In genomic region chr16:2867987-2868789, GRCh38 we compare ENCODE assay signal across 1 cellular context.
A peak's percentile ranks its signal among the peaks of the same experiment; 100 is the strongest.
TF ChIP-seq lines count a peak whose summit lies in the region.

No MANE protein-coding gene starts in this region.

TF ChIP-seq in GM12878, 131 proteins besides CTCF, POLR2A, EP300 and RAD21 (continued from another document and continues in another):
- TF ChIP-seq IRF5 (IDR thresholded peaks at IDR 0.05; ENCODE audit: borderline replicate concordance), result no peak
- TF ChIP-seq PML (IDR thresholded peaks at IDR 0.05; ENCODE audit: low read length), result peak; percentile 88; the same call in 1 of the 2 replicates
- TF ChIP-seq SMAD5 (IDR thresholded peaks at IDR 0.05; ENCODE audit: low read depth), result peak; percentile 67
- TF ChIP-seq SREBF1 (IDR thresholded peaks at IDR 0.05; ENCODE audit: low read length), result no peak
- TF ChIP-seq POLR2AphosphoS2 (IDR thresholded peaks at IDR 0.05; ENCODE audit: low read depth, low read length), result peak; percentile 75; the same call in 1 of the 2 replicates
- peak; percentile 81; the same call in 1 of the 2 replicates for TF ChIP-seq BCL11A (IDR thresholded peaks at IDR 0.05; ENCODE audit: low read depth, low read length)
- no peak for TF ChIP-seq JUNB (IDR thresholded peaks at IDR 0.05)
- peak; percentile 38; the same call in 1 of the 2 replicates for TF ChIP-seq SPI1 (IDR thresholded peaks at IDR 0.05; ENCODE audit: borderline replicate concordance, insufficient read depth, low read depth, low read length)
- no peak for TF ChIP-seq USF2 (IDR thresholded peaks at IDR 0.05; ENCODE audit: borderline replicate concordance, low read depth, low read length)
- 0 out of 2 replicates have a peak, but pooled peaks have one; percentile 73 for TF ChIP-seq SIN3A (IDR thresholded peaks at IDR 0.05; ENCODE audit: low read depth, low read length)
- TF ChIP-seq IRF4 (IDR thresholded peaks at IDR 0.05; ENCODE audit: low read depth, low read length), result no peak
- TF ChIP-seq REST (IDR thresholded peaks at IDR 0.05; ENCODE audit: low read depth, low read length), result no peak
- no peak for TF ChIP-seq ASH2L (IDR thresholded peaks at IDR 0.05; ENCODE audit: borderline replicate concordance, low read depth)
- TF ChIP-seq E2F4 (IDR thresholded peaks at IDR 0.05; ENCODE audit: low read depth, low read length), result no peak
- TF ChIP-seq SP1 (IDR thresholded peaks at IDR 0.05; ENCODE audit: low read depth, low read length), result no peak
- peak; percentile 60; the same call in 1 of the 2 replicates for TF ChIP-seq BACH1 (IDR thresholded peaks at IDR 0.05; ENCODE audit: borderline replicate concordance)
- TF ChIP-seq POLR2AphosphoS5 (IDR thresholded peaks at IDR 0.05; ENCODE audit: low read length), result peak; percentile 82
- peak; percentile 98 for TF ChIP-seq YY1 (IDR thresholded peaks at IDR 0.05; ENCODE audit: low read depth, low read length)
- peak; percentile 80 for TF ChIP-seq SMC3 (IDR thresholded peaks at IDR 0.05; ENCODE audit: borderline replicate concordance, low read length)
- TF ChIP-seq ZNF384 (IDR thresholded peaks at IDR 0.05; ENCODE audit: borderline replicate concordance, low read depth, low read length), result no peak
- TF ChIP-seq ZNF622 (IDR thresholded peaks at IDR 0.05), result no peak
- peak; percentile 48; the same call in 1 of the 2 replicates for TF ChIP-seq TBL1XR1 (IDR thresholded peaks at IDR 0.05; ENCODE audit: low read depth, low read length)
- no peak for TF ChIP-seq E4F1 (IDR thresholded peaks at IDR 0.05; ENCODE audit: borderline replicate concordance, partially characterized antibody)
- TF ChIP-seq BRCA1 (IDR thresholded peaks at IDR 0.05; ENCODE audit: low read depth, low read length), result no peak
- peak; percentile 26; the same call in 1 of the 2 replicates for TF ChIP-seq ZSCAN29 (IDR thresholded peaks at IDR 0.05)
- TF ChIP-seq ZBTB40 (IDR thresholded peaks at IDR 0.05; ENCODE audit: borderline replicate concordance), result peak; percentile 92
- no peak for TF ChIP-seq HSF1 (IDR thresholded peaks at IDR 0.05; ENCODE audit: low read depth, low read length)
- TF ChIP-seq ATF2 (IDR thresholded peaks at IDR 0.05; ENCODE audit: low read length), result no peak
- TF ChIP-seq NR2C1 (IDR thresholded peaks at IDR 0.05), result peak; percentile 49
- peak; percentile 20 for TF ChIP-seq SKIL (IDR thresholded peaks at IDR 0.05; ENCODE audit: low read depth, poor library complexity, severe bottlenecking)
- no peak for TF ChIP-seq ZNF24 (IDR thresholded peaks at IDR 0.05)
- no peak for TF ChIP-seq PAX5 (IDR thresholded peaks at IDR 0.05; ENCODE audit: borderline replicate concordance, low read depth, low read length)
- TF ChIP-seq TCF3 (IDR thresholded peaks at IDR 0.05; ENCODE audit: borderline replicate concordance, insufficient read depth, low read depth, low read length), result 0 out of 2 replicates have a peak, but pooled peaks have one; percentile 65
- no peak for TF ChIP-seq STAT3 (IDR thresholded peaks at IDR 0.05; ENCODE audit: low read depth, low read length)
- no peak for TF ChIP-seq NRF1 (conservative IDR thresholded peaks at IDR 0.05; ENCODE audit: low read depth, low read length)
- no peak for TF ChIP-seq FOS (IDR thresholded peaks at IDR 0.05; ENCODE audit: borderline replicate concordance, extremely low read depth, insufficient read length)
- 0 out of 2 replicates have a peak, but pooled peaks have one; percentile 11 for TF ChIP-seq FOXK2 (IDR thresholded peaks at IDR 0.05)
- peak; percentile 80 for TF ChIP-seq CBFB (IDR thresholded peaks at IDR 0.05; ENCODE audit: low read depth)
- no peak for TF ChIP-seq SMAD1 (IDR thresholded peaks at IDR 0.05; ENCODE audit: low read depth, partially characterized antibody)
- TF ChIP-seq CHD1 (IDR thresholded peaks at IDR 0.05; ENCODE audit: low read depth, low read length), result no peak
- TF ChIP-seq TARDBP (IDR thresholded peaks at IDR 0.05; ENCODE audit: borderline replicate concordance), result no peak
- no peak for TF ChIP-seq NR2C2 (IDR thresholded peaks at IDR 0.05; ENCODE audit: borderline replicate concordance, control insufficient read depth, insufficient read length, low read depth)
- TF ChIP-seq STAT1 (conservative IDR thresholded peaks at IDR 0.05), result peak; percentile 86
- TF ChIP-seq CREM (IDR thresholded peaks at IDR 0.05; ENCODE audit: low read depth), result peak; percentile 57; the same call in 1 of the 2 replicates
- TF ChIP-seq NFYA (IDR thresholded peaks at IDR 0.05; ENCODE audit: borderline replicate concordance, low read depth, low read length), result no peak
- TF ChIP-seq CEBPB (IDR thresholded peaks at IDR 0.05; ENCODE audit: borderline replicate concordance in 1 of 2, low read depth in 2 of 2, low read length in 2 of 2), result no peak
- TF ChIP-seq HCFC1 (IDR thresholded peaks at IDR 0.05; ENCODE audit: low read length), result peak; percentile 61
